In the genomic region with DNA sequence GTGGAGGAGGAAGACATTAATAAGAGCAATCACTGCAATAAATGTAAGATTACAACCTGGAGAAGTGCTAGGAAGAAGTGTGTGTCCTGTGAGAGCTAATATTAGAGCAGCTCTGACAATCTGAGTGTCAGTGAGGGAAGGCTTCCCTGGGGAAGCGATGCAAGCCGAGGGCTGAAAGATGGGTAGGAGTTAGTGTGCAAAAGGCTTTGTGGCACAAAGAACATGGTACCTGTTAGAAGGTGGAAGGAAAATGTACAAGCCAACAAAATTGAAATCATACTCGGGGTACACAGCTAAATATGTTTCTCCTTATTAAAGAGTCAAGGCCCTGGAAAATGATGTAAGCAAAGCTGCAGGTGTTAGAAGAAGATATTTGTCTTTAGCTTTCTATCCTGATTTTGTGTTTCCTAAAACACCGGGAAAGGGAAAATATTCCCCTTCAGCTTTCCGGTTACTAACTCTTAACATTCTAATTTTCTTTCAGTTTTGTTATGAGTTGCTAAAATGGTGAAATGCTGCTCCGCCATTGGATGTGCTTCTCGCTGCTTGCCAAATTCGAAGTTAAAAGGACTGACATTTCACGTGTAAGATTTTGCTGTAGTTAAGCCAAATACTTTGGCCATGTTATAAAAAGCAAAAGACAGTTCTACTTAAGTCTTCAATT, we compare ENCODE assay signal across 9 cellular contexts. TPM values are rescaled to one million over a fixed set of nuclear protein-coding genes. Genes with fewer than 3 reads are reported as not detected.
A peak's percentile ranks its signal among the peaks of the same experiment; 100 is the strongest.
DNase-seq lines count a peak whose midpoint lies in the region; ATAC-seq and TF ChIP-seq lines count a peak whose summit lies in the region.
"Had no signal": no experiment of that assay in that cellular context is flagged by ENCODE, and none has a peak within 500 bp of the region (broad histone marks: within the 10 kb centered on the region; RNA-seq: fewer than 3 reads in every experiment).

No MANE protein-coding gene starts in this region.

- no peaks in the 10 kb centered on the region for H3K27me3 Mint-ChIP-seq in activated CD4-positive, alpha-beta T cell treated with anti-CD3 and anti-CD28 coated beads, Interleukin-2, amount 10 ng/mL, durations not matched to agents 24 days and 14 days
- no peaks in the 10 kb centered on the region for H3K27me3 Mint-ChIP-seq in WTC11 (ENCODE audit: low read depth)

- ATAC-seq in HG03097 (IDR thresholded peaks at IDR 0.05; ENCODE audit: low FRiP score, unreplicated experiment) = peak; percentile 1
- ATAC-seq in WTC11 = no peak
- peak; percentile 2 for ATAC-seq in Right ventricle myocardium superior (ENCODE audit: poor library complexity)

- H3K9me3 Mint-ChIP-seq in activated CD4-positive, alpha-beta T cell treated with anti-CD3 and anti-CD28 coated beads, Interleukin-2, amount 10 ng/mL, durations not matched to agents 24 days and 14 days = no peaks in the 10 kb centered on the region
- peaks cover 6% of the 10 kb centered on the region for H3K9me3 Mint-ChIP-seq in WTC11

- DNase-seq in activated CD4-positive, alpha-beta T cell treated with anti-CD3 and anti-CD28 coated beads, Interleukin-2, amount 10 ng/mL, durations not matched to agents 24 days and 14 days = peak; percentile 68
- no peak for DNase-seq in activated CD4-positive, alpha-beta T cell treated with anti-CD3 and anti-CD28 coated beads, Interleukin-2, amount 50 U/mL, for 4 hours
- no peak for DNase-seq in WTC11 (ENCODE audit: low spot score)
- no peak for DNase-seq in Right ventricle myocardium superior
- no peak for DNase-seq in NCI-H1694 (lab: John Stamatoyannopoulos, UW)
- DNase-seq in NCI-H187 (lab: John Stamatoyannopoulos, UW) = no peak

- H3K4me3 Mint-ChIP-seq in activated CD4-positive, alpha-beta T cell treated with anti-CD3 and anti-CD28 coated beads, Interleukin-2, amount 10 ng/mL, durations not matched to agents 24 days and 14 days = no peak overlapping the region
- H3K4me3 Mint-ChIP-seq in WTC11 = no peak overlapping the region

- POLR2A ChIA-PET in WTC11 (lab: Charles Lee) = interaction anchor here (0.6 to 1.1 kb wide), 3 partner anchors 16 to 44 kb away, joined by 3 read pairs; no protein-coding TSS in a partner anchor

- H3K4me1 Mint-ChIP-seq in activated CD4-positive, alpha-beta T cell treated with anti-CD3 and anti-CD28 coated beads, Interleukin-2, amount 10 ng/mL, durations not matched to agents 24 days and 14 days = peaks cover 24% of the 10 kb centered on the region
- H3K4me1 Mint-ChIP-seq in WTC11 = peaks cover 17% of the 10 kb centered on the region

- no peak for TF ChIP-seq CTCF in WTC11 (IDR thresholded peaks at IDR 0.05)

- peak overlapping the region; percentile 60 to 99 (median 93) for H3K27ac ChIP-seq in skin epidermis

- H3K36me3 Mint-ChIP-seq in activated CD4-positive, alpha-beta T cell treated with anti-CD3 and anti-CD28 coated beads, Interleukin-2, amount 10 ng/mL, durations not matched to agents 24 days and 14 days (ENCODE audit: low read depth) = peaks cover 31% of the 10 kb centered on the region
- H3K36me3 Mint-ChIP-seq in WTC11 = peaks cover 35% of the 10 kb centered on the region

- H3K27ac Mint-ChIP-seq in activated CD4-positive, alpha-beta T cell treated with anti-CD3 and anti-CD28 coated beads, Interleukin-2, amount 10 ng/mL, durations not matched to agents 24 days and 14 days = peak overlapping the region; percentile 99
- H3K27ac Mint-ChIP-seq in WTC11 = peak overlapping the region; percentile 71

- peak overlapping the region; percentile 44 to 83 (median 74) for H3K4me3 ChIP-seq in skin epidermis

- CTCF ChIA-PET in WTC11 (lab: Charles Lee) = interaction anchor here (0.9 to 1.7 kb wide), 3 partner anchors 41 to 83 kb away, joined by 3 to 4 read pairs (median 4); a partner anchor contains a TSS

- intact Hi-C loops in activated CD4-positive, alpha-beta T cell treated with anti-CD3 and anti-CD28 coated beads, Interleukin-2, amount 10 ng/mL, durations not matched to agents 24 days and 14 days (cut with micrococcal nuclease) = loop anchor here (1.0 to 10.0 kb wide), 6 partner anchors 137 to 1562 kb away; a partner anchor contains a TSS
- intact Hi-C loops in Right ventricle myocardium superior (cut with DNase I) = no loop called here

TF ChIP-seq in WTC11, 78 proteins besides CTCF, POLR2A, EP300 and RAD21:
- TF ChIP-seq TEAD1 (CRISPR knock-in tag; IDR thresholded peaks at IDR 0.05) (no peak), NR2C2 (CRISPR knock-in tag; IDR thresholded peaks at IDR 0.05) (no peak), FOXK1 (CRISPR knock-in tag; IDR thresholded peaks at IDR 0.05) (no peak)
- TF ChIP-seq, protein P1, sequence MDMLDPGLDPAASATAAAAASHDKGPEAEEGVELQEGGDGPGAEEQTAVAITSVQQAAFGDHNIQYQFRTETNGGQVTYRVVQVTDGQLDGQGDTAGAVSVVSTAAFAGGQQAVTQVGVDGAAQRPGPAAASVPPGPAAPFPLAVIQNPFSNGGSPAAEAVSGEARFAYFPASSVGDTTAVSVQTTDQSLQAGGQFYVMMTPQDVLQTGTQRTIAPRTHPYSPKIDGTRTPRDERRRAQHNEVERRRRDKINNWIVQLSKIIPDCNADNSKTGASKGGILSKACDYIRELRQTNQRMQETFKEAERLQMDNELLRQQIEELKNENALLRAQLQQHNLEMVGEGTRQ (CRISPR knock-in tag; IDR thresholded peaks at IDR 0.05) = no peak
- TF ChIP-seq, protein P2, sequence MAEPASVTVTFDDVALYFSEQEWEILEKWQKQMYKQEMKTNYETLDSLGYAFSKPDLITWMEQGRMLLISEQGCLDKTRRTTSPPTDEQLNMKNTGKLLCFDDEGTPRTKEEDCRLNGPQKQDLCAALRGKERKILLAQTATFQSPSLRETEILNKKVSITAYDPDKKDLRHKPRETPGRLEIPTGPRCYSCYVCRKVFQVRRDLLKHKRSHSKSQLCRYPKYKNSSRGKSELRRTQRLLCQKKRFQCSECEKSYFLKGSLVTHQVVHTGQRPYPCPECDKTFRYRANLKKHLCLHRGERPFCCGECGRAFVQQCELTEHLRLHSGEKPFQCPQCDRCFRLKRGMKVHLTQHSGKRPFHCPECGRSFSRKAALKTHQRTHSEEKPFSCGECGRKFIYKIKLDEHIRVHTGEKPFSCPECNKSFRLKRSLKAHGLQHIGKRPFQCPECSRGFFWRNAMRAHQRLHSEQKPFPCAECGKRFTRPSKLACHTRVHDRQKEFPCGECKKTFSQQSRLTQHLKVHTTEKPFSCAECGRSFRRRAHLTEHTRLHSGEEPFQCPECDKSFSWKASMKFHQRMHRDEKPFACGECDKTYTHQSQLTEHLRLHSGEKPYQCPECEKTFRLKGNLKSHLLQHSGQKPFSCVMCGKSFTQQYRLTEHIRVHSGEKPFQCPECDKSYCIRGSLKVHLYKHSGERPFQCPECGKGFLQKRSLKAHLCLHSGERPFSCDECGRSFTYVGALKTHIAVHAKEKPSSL (CRISPR knock-in tag; conservative IDR thresholded peaks at IDR 0.05) = no peak

RNA-seq across cellular contexts. Expression of a gene that starts 0.8 kb away (rescaled TPM):
- 16.3 and 22.7 TPM in 2 replicates for total RNA-seq in activated CD4-positive, alpha-beta T cell treated with anti-CD3 and anti-CD28 coated beads, Interleukin-2, amount 10 ng/mL, durations not matched to agents 24 days and 14 days
- total RNA-seq in WTC11 (2021) = 11.8 to 13.3 TPM (median 12.5 TPM) in 3 replicates
- 17.0 TPM for total RNA-seq in Right ventricle myocardium superior

RNA-seq across cellular contexts. Expression of a gene that starts 0.9 kb away (rescaled TPM):
- total RNA-seq in activated CD4-positive, alpha-beta T cell treated with anti-CD3 and anti-CD28 coated beads, Interleukin-2, amount 10 ng/mL, durations not matched to agents 24 days and 14 days = 22.4 and 29.4 TPM in 2 replicates
- 29.9 to 37.8 TPM (median 31.4 TPM) in 3 replicates for total RNA-seq in WTC11 (2021)
- total RNA-seq in Right ventricle myocardium superior = 44.1 TPM

RNA-seq across cellular contexts. Expression of a gene that starts 40.8 kb away (rescaled TPM):
- 0.43 and 0.47 TPM in 2 replicates for total RNA-seq in activated CD4-positive, alpha-beta T cell treated with anti-CD3 and anti-CD28 coated beads, Interleukin-2, amount 10 ng/mL, durations not matched to agents 24 days and 14 days
- total RNA-seq in WTC11 (2021) (not detected in 3 replicates), Right ventricle myocardium superior (not detected)
- total RNA-seq: dermis microvascular lymphatic vessel endothelial cell had no signal
